23 cellular contexts compared by ENCODE assay signal in genomic region chr10:28396317-28396716, GRCh38.
"Had no signal": no experiment of that assay in that cellular context is flagged by ENCODE, and none has a peak within 500 bp of the region (broad histone marks: within the 10 kb centered on the region; RNA-seq: fewer than 3 reads in every experiment).

No MANE protein-coding gene starts in this region.

- H3K4me1 ChIP-seq: gastrocnemius medialis, psoas muscle, thyroid gland had no signal

- DNase-seq: dermis blood vessel endothelial cell; effector memory CD8-positive, alpha-beta T cell; gastrocnemius medialis; head of caudate nucleus; kidney; natural killer cell; occipital lobe; ovary; posterior cingulate gyrus; psoas muscle; right cardiac atrium; sigmoid colon; stimulated activated CD4-positive, alpha-beta T cell treated with anti-CD3 and anti-CD28 coated beads, Interleukin-2, amount 100 ng/mL, for 24 hours; stimulated activated CD4-positive, alpha-beta T cell treated with anti-CD3 and anti-CD28 coated beads, Interleukin-4, amount 100 ng/mL, for 24 hours; stimulated activated naive CD4-positive, alpha-beta T cell treated with Interleukin-2 at 50 U/mL for 16 hours; stomach; thyroid gland; trophoblast cell had no signal

- H3K27ac ChIP-seq: gastrocnemius medialis, hepatocyte, ovary, psoas muscle, sigmoid colon, stomach, thyroid gland had no signal

- H3K4me3 ChIP-seq: gastrocnemius medialis, hepatocyte, lung, ovary, psoas muscle, sigmoid colon, stomach, thyroid gland had no signal

- H3K27me3 ChIP-seq: gastrocnemius medialis, hepatocyte, ovary, sigmoid colon, stomach, thyroid gland had no signal

- FAIRE-seq: colon, kidney had no signal

- H3K36me3 ChIP-seq: gastrocnemius medialis, ovary, sigmoid colon, stomach, thyroid gland had no signal

- H3K9me3 ChIP-seq: gastrocnemius medialis, ovary, psoas muscle, sigmoid colon, stomach, thyroid gland had no signal

- ATAC-seq: effector memory CD8-positive, alpha-beta T cell; gastrocnemius medialis; left lobe of liver; natural killer cell; psoas muscle; right cardiac atrium; stimulated activated effector memory CD8-positive, alpha-beta T cell treated with anti-CD3 and anti-CD28 coated beads, Interleukin-12 subunit alpha, Interleukin-12 subunit beta, amount 100 ng/mL, for 72 hours had no signal
